13 cellular contexts compared by ENCODE assay signal in the genomic region with DNA sequence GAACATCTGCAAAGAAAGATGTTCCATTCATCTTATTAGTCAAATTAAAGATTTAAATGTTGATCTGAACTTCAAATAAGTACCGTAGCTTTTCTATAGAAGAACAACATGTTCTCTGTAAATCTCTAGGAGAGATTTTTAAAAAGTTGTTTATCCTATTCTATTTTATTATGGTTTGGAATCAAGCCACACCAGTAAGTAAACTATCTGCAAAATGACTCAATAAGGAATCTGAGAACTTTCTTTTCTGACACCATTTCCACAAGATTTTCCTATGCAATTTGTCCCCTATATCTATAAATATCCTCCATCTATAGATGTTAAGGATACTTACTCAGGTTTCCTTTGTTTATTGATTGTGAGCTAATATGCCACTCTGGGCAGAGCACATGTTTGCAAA.
DNase-seq lines count a peak whose midpoint lies in the region; TF ChIP-seq lines count a peak whose summit lies in the region.
"Had no signal": no experiment of that assay in that cellular context is flagged by ENCODE, and none has a peak within 500 bp of the region (broad histone marks: within the 10 kb centered on the region; RNA-seq: fewer than 3 reads in every experiment).

No MANE protein-coding gene starts in this region.

- H3K27ac ChIP-seq in AG04450 (ENCODE audit: low read depth, low read length) (no peak overlapping the region), SJSA1 (peak overlapping the region; percentile 90), SJCRH30 (no peak overlapping the region)
- H3K27ac ChIP-seq: BLaER1 had no signal

- peaks cover 20% of the 10 kb centered on the region for H3K4me1 ChIP-seq in SJSA1 (replicated peaks)
- H3K4me1 ChIP-seq in SJCRH30 = no peaks in the 10 kb centered on the region
- H3K4me1 ChIP-seq: BLaER1 had no signal

- H3K36me3 ChIP-seq in SJSA1 (no peaks in the 10 kb centered on the region), SJCRH30 (no peaks in the 10 kb centered on the region)
- H3K36me3 ChIP-seq: BLaER1 had no signal

- H3K4me3 ChIP-seq in AG04450 (ENCODE audit: low read depth, low read length) = no peak overlapping the region
- no peak overlapping the region for H3K4me3 ChIP-seq in SJSA1
- H3K4me3 ChIP-seq in fibroblast of mammary gland (ENCODE audit: control insufficient read depth, low read depth, low read length) = no peak overlapping the region
- H3K4me3 ChIP-seq in SJCRH30 = no peak overlapping the region
- H3K4me3 ChIP-seq: BLaER1 had no signal

- CTCF ChIA-PET in AG04450 (lab: Charles Lee) = no interaction called here

- peak; percentile 6 for DNase-seq in AG04450 (ENCODE audit: low read depth, low spot score)
- DNase-seq in SJSA1 (ENCODE audit: low read depth in 1 of 2, low spot score in 2 of 2) = peak in 1 of 2 experiments; percentile 33
- DNase-seq in fibroblast of mammary gland (ENCODE audit: low read depth) = peak; percentile 5
- DNase-seq in NCI-H2227 (lab: John Stamatoyannopoulos, UW; ENCODE audit: unreplicated experiment) = no peak
- DNase-seq in NCI-H774 (lab: John Stamatoyannopoulos, UW) = no peak
- DNase-seq in SJCRH30 = no peak
- no peak for DNase-seq in DMS53 (lab: John Stamatoyannopoulos, UW)
- DNase-seq: CD4-positive, alpha-beta T cell; CD8-positive, alpha-beta memory T cell; DND-41; GOT3; HCEC 1CT had no signal

- H3K27me3 ChIP-seq in AG04450 (ENCODE audit: control insufficient read depth, insufficient read depth, low read length) (no peaks in the 10 kb centered on the region), SJSA1 (replicated peaks) (no peaks in the 10 kb centered on the region), SJCRH30 (no peaks in the 10 kb centered on the region)
- H3K27me3 ChIP-seq: BLaER1 had no signal

- POLR2A ChIA-PET in AG04450 (lab: Yijun Ruan, JAX) = no interaction called here

- H3K9me3 ChIP-seq in AG04450 (ENCODE audit: control insufficient read depth, insufficient read depth, low read length) = no peaks in the 10 kb centered on the region
- H3K9me3 ChIP-seq in SJSA1 (replicated peaks) = no peaks in the 10 kb centered on the region
- H3K9me3 ChIP-seq in SJCRH30 (replicated peaks) = no peaks in the 10 kb centered on the region
- H3K9me3 ChIP-seq: BLaER1 had no signal

- TF ChIP-seq CTCF in AG04450 (IDR thresholded peaks at IDR 0.05; ENCODE audit: low read depth, low read length) = no peak
- no peak for TF ChIP-seq CTCF in fibroblast of mammary gland (conservative IDR thresholded peaks at IDR 0.05; ENCODE audit: control insufficient read depth, insufficient read depth, low read depth, low read length)

Comparison
In these comparisons a context has a peak if more than half of its experiments do, and no peak if none do; other contexts are left out.
1. DNase-seq: peak in AG04450 (single experiment) and fibroblast of mammary gland (single experiment); none in NCI-H2227 (single experiment), NCI-H774 (single experiment), SJCRH30 (0 of 2) and DMS53 (single experiment).